In the genomic region with DNA sequence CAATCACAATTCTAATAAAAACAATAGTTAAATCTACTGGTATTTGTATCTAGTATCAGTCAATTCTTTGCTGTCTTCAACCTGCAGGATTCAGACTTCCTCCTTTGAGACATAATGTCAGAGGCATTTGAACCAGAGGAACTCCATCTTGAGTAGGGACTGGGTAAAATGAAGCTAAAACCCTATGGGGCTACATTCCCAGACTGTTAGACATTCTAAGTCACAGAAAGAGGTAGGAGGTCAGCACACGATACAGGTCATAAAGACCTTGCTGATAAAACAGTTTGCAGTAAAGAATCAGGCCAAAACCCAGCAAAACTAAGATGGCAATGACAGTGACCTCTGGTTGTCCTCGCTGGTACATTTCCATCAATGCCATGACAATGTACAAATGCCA, we compare ENCODE assay signal across 21 cellular contexts. TPM values are rescaled to one million over a fixed set of nuclear protein-coding genes. Genes with fewer than 3 reads are reported as not detected.
DNase-seq lines count a peak whose midpoint lies in the region; TF ChIP-seq lines count a peak whose summit lies in the region.
"Had no signal": no experiment of that assay in that cellular context is flagged by ENCODE, and none has a peak within 500 bp of the region (broad histone marks: within the 10 kb centered on the region; RNA-seq: fewer than 3 reads in every experiment).

No MANE protein-coding gene starts in this region.

- H3K27me3 Mint-ChIP-seq in HFFc6 (ENCODE audit: insufficient read depth), result no peaks in the 10 kb centered on the region
- no peaks in the 10 kb centered on the region for H3K27me3 Mint-ChIP-seq in activated CD4-positive, alpha-beta memory T cell treated with anti-CD3 and anti-CD28 coated beads for 36 hours
- H3K27me3 Mint-ChIP-seq: activated CD4-positive, alpha-beta T cell treated with anti-CD3 and anti-CD28 coated beads for 36 hours; activated T-cell treated with anti-CD3 and anti-CD28 coated beads, Interleukin-2, amount 50 U/mL, for 24 hours; T-helper 17 cell had no signal

- no peaks in the 10 kb centered on the region for H3K36me3 Mint-ChIP-seq in HFFc6 (ENCODE audit: low read depth)
- H3K36me3 Mint-ChIP-seq in activated CD4-positive, alpha-beta memory T cell treated with anti-CD3 and anti-CD28 coated beads for 36 hours, result no peaks in the 10 kb centered on the region
- H3K36me3 Mint-ChIP-seq: CD8-positive, alpha-beta memory T cell; memory B cell had no signal

- intact Hi-C loops in activated CD4-positive, alpha-beta memory T cell treated with anti-CD3 and anti-CD28 coated beads for 36 hours (cut with micrococcal nuclease), result loop anchor here (1.0 to 2.0 kb wide), 2 partner anchors 29 to 35 kb away; no protein-coding TSS in a partner anchor

- H3K4me1 Mint-ChIP-seq in HFFc6 (ENCODE audit: low read depth), result peaks cover 51% of the 10 kb centered on the region
- H3K4me1 Mint-ChIP-seq in activated CD4-positive, alpha-beta memory T cell treated with anti-CD3 and anti-CD28 coated beads for 36 hours (ENCODE audit: low read depth), result peaks cover 11% of the 10 kb centered on the region
- H3K4me1 Mint-ChIP-seq: memory B cell had no signal

- H3K4me3 Mint-ChIP-seq in HFFc6, result peak overlapping the region; percentile 58; the same call in 1 of the 2 replicates
- no peak overlapping the region for H3K4me3 Mint-ChIP-seq in activated CD4-positive, alpha-beta memory T cell treated with anti-CD3 and anti-CD28 coated beads for 36 hours
- H3K4me3 Mint-ChIP-seq: activated CD4-positive, alpha-beta T cell treated with anti-CD3 and anti-CD28 coated beads for 36 hours; activated T-cell treated with anti-CD3 and anti-CD28 coated beads, Interleukin-2, amount 50 U/mL, for 24 hours; CD8-positive, alpha-beta memory T cell; memory B cell; T-helper 17 cell had no signal

- H3K27ac Mint-ChIP-seq in HFFc6, result peak overlapping the region; percentile 83
- H3K27ac Mint-ChIP-seq in activated CD4-positive, alpha-beta memory T cell treated with anti-CD3 and anti-CD28 coated beads for 36 hours, result no peak overlapping the region
- H3K27ac Mint-ChIP-seq: activated CD4-positive, alpha-beta T cell treated with anti-CD3 and anti-CD28 coated beads for 36 hours; memory B cell; T-helper 17 cell had no signal

- no peaks in the 10 kb centered on the region for H3K9me3 Mint-ChIP-seq in HFFc6
- H3K9me3 Mint-ChIP-seq in activated CD4-positive, alpha-beta memory T cell treated with anti-CD3 and anti-CD28 coated beads for 36 hours, result no peaks in the 10 kb centered on the region
- H3K9me3 Mint-ChIP-seq: activated T-cell treated with anti-CD3 and anti-CD28 coated beads, Interleukin-2, amount 50 U/mL, for 24 hours; CD8-positive, alpha-beta memory T cell; memory B cell had no signal

- TF ChIP-seq CTCF in HFFc6 (IDR thresholded peaks at IDR 0.05), result no peak

- CTCF ChIA-PET in activated CD4-positive, alpha-beta memory T cell treated with anti-CD3 and anti-CD28 coated beads for 36 hours (lab: Charles Lee), result no interaction called here

- POLR2A ChIA-PET in activated CD4-positive, alpha-beta memory T cell treated with anti-CD3 and anti-CD28 coated beads for 36 hours (lab: Charles Lee), result interaction anchor here (1.1 kb wide), 1 partner anchor 14 kb away, joined by 3 read pairs; no protein-coding TSS in a partner anchor

- peak; percentile 4 for DNase-seq in A172 (ENCODE audit: low spot score)
- DNase-seq in HFFc6, result no peak
- DNase-seq in amniotic epithelial cell (ENCODE audit: low read depth), result peak; percentile 32
- peak; percentile 49 for DNase-seq in iris pigment epithelial cell (ENCODE audit: low read depth)
- DNase-seq in DMS79 (lab: John Stamatoyannopoulos, UW), result no peak
- DNase-seq in effector CD8-positive, alpha-beta T cell (lab: John Stamatoyannopoulos, UW), result no peak
- no peak for DNase-seq in activated CD4-positive, alpha-beta memory T cell treated with anti-CD3 and anti-CD28 coated beads for 36 hours
- DNase-seq in 8988T, result no peak
- DNase-seq: activated gamma-delta T cell treated with Interleukin-2 at 50 U/mL for 16 hours; activated T-cell treated with anti-CD3 and anti-CD28 coated beads, Interleukin-2, amount 50 U/mL, for 24 hours; BE2C; CD8-positive, alpha-beta memory T cell; cortex of kidney; NCI-H1105; NCI-H1930; NCI-H2227 treated with DMSO at 0.1 percent for 48 hours; NCI-H774; stimulated activated naive CD4-positive, alpha-beta T cell; T-helper 17 cell had no signal

RNA-seq across cellular contexts. Expression of gene MAP3K9, which starts 48.2 kb away (rescaled TPM):
- total RNA-seq in A172 (2014; rRNA removed; shearing (Covaris generic)), result 2.1 and 2.9 TPM in 2 replicates
- total RNA-seq in HFFc6 (2021; fragmentation: NEBNext Ultra II Directional; extraction: Animal tissue kit (Norgen Biotek cat#: 25700)), result under 1 TPM; 0.24 to 0.51 (median 0.31) TPM
- total RNA-seq in activated CD4-positive, alpha-beta memory T cell treated with anti-CD3 and anti-CD28 coated beads for 36 hours, result 1 to 10 TPM; 5.9 to 6.3 TPM

RNA-seq across cellular contexts. Expression of gene PCNX1, which starts 49.8 kb away (rescaled TPM):
- 11.8 and 12.9 TPM in 2 replicates for total RNA-seq in A172 (2014; rRNA removed; shearing (Covaris generic))
- 10 to 100 TPM; 35.1 to 49.6 (median 41.1) TPM for total RNA-seq in HFFc6 (2021; fragmentation: NEBNext Ultra II Directional; extraction: Animal tissue kit (Norgen Biotek cat#: 25700))
- 10 to 100 TPM; 39.2 to 44.4 TPM for total RNA-seq in activated CD4-positive, alpha-beta memory T cell treated with anti-CD3 and anti-CD28 coated beads for 36 hours

Comparison
In these comparisons a context has a peak if more than half of its experiments do, and no peak if none do; other contexts are left out.
1. DNase-seq: peak in A172 (single experiment), amniotic epithelial cell (single experiment) and iris pigment epithelial cell (single experiment); none in HFFc6 (single experiment), DMS79 (single experiment), effector CD8-positive, alpha-beta T cell (single experiment), activated CD4-positive, alpha-beta memory T cell treated with anti-CD3 and anti-CD28 coated beads for 36 hours (single experiment) and 8988T (single experiment).